In genomic region chr10:614772-615582, GRCh38 we compare ENCODE assay signal across 17 cellular contexts.
A peak's percentile ranks its signal among the peaks of the same experiment; 100 is the strongest.
DNase-seq lines count a peak whose midpoint lies in the region; ATAC-seq, FAIRE-seq and TF ChIP-seq lines count a peak whose summit lies in the region.
"Had no signal": no experiment of that assay in that cellular context is flagged by ENCODE, and none has a peak within 500 bp of the region (broad histone marks: within the 10 kb centered on the region; RNA-seq: fewer than 3 reads in every experiment).

No MANE protein-coding gene starts in this region.

- H3K9ac ChIP-seq in mesenchymal stem cell (ENCODE audit: low read length) (no peak overlapping the region), colonic mucosa (ENCODE audit: low read depth in 2 of 2, low read length in 2 of 2) (no peak overlapping the region)

- intact Hi-C loops in sigmoid colon (cut with DNase I) (loop anchor here (1.0 to 5.0 kb wide), 2 partner anchors 8 to 67 kb away; no protein-coding TSS in a partner anchor), colonic mucosa (cut with DNase I) (no loop called here)

- no peak overlapping the region for H3K27ac ChIP-seq in mesenchymal stem cell (ENCODE audit: low read length, poor library complexity, severe bottlenecking)
- H3K27ac ChIP-seq in sigmoid colon = peak overlapping the region in 3 of 4 donors; percentile 59 to 79 (median 79)
- H3K27ac ChIP-seq in colonic mucosa = no peak overlapping the region
- H3K27ac ChIP-seq: HL-60, neutrophil had no signal

- H2BK5ac ChIP-seq in mesenchymal stem cell (ENCODE audit: low read depth, low read length, poor library complexity, severe bottlenecking) = no peak overlapping the region

- H3K9me3 ChIP-seq in mesenchymal stem cell (ENCODE audit: control insufficient read depth, low read length) (no peaks in the 10 kb centered on the region), sigmoid colon (no peaks in the 10 kb centered on the region), colonic mucosa (no peaks in the 10 kb centered on the region)
- H3K9me3 ChIP-seq: MG63, neutrophil had no signal

- peaks cover 56% of the 10 kb centered on the region for H3K79me1 ChIP-seq in mesenchymal stem cell (replicated peaks; ENCODE audit: low read length, poor library complexity, severe bottlenecking)

- H3K36me3 ChIP-seq in bronchial epithelial cell (ENCODE audit: control insufficient read depth, insufficient read depth, low read length) = no peaks in the 10 kb centered on the region
- H3K36me3 ChIP-seq in mesenchymal stem cell (ENCODE audit: control insufficient read depth in 1 of 2, insufficient read depth in 2 of 2, low read depth in 1 of 2, low read length in 2 of 2) = peaks cover 0 to 15% of the 10 kb centered on the region in 2 experiments
- H3K36me3 ChIP-seq in sigmoid colon = no peaks in the 10 kb centered on the region
- H3K36me3 ChIP-seq in colonic mucosa = no peaks in the 10 kb centered on the region
- H3K36me3 ChIP-seq: MG63, neutrophil had no signal

- no peak overlapping the region for H2BK15ac ChIP-seq in mesenchymal stem cell (ENCODE audit: low read depth, poor library complexity, severe bottlenecking)

- H2AFZ ChIP-seq in mesenchymal stem cell (ENCODE audit: low read depth, low read length) = no peak overlapping the region

- peak overlapping the region; percentile 22 for H4K8ac ChIP-seq in mesenchymal stem cell (ENCODE audit: low read length)

- no peak overlapping the region for H2AK5ac ChIP-seq in mesenchymal stem cell (ENCODE audit: low read length, severe bottlenecking)

- 92% methylated on average over 25 of the region's 25 CpGs for WGBS in mesenchymal stem cell
- WGBS in sigmoid colon, 2 donors = 86% methylated on average over 25 of the region's 25 CpGs

- no peak overlapping the region for H2BK120ac ChIP-seq in mesenchymal stem cell (ENCODE audit: low read depth, low read length)

- H2BK12ac ChIP-seq in mesenchymal stem cell (ENCODE audit: low read length in 2 of 2) = peak overlapping the region in 1 of 2 experiments; percentile 63

- TF ChIP-seq CTCF in bronchial epithelial cell (IDR thresholded peaks at IDR 0.05; ENCODE audit: insufficient read depth, low read length, severe bottlenecking) (no peak), sigmoid colon (IDR thresholded peaks at IDR 0.05) (no peak), colonic mucosa (IDR thresholded peaks at IDR 0.05) (no peak)

- peak; percentile 82 for FAIRE-seq in bronchial epithelial cell (lab: Jason Lieb, UNC)
- FAIRE-seq: islet of Langerhans had no signal

- no peak overlapping the region for H4K91ac ChIP-seq in mesenchymal stem cell (ENCODE audit: low read length)

- H3K4me2 ChIP-seq in mesenchymal stem cell (ENCODE audit: low read length, poor library complexity, severe bottlenecking) = no peak overlapping the region

- DNase-seq in GM04503 (ENCODE audit: low read depth) (peak; percentile 64), bronchial epithelial cell (ENCODE audit: low read depth) (no peak), mesenchymal stem cell (no peak), sigmoid colon (no peak), colonic mucosa (no peak), NCI-H526 treated with DMSO at 0.1 percent for 48 hours (lab: John Stamatoyannopoulos, UW) (no peak), NCI-H1694 (lab: John Stamatoyannopoulos, UW) (no peak)
- DNase-seq: activated CD4-positive, alpha-beta T cell treated with anti-CD3 and anti-CD28 coated beads, Interleukin-2, amount 50 U/mL, for 4 hours; activated gamma-delta T cell; CD4-positive, CD25-positive, alpha-beta regulatory T cell; stimulated activated CD4-positive, alpha-beta T cell treated with anti-CD3 and anti-CD28 coated beads, Interleukin-4, amount 100 ng/mL, for 24 hours; stimulated activated naive CD8-positive, alpha-beta T cell treated with anti-CD3 and anti-CD28 coated beads, Interleukin-15, Interleukin-2, amounts not matched to agents 100 U/mL and 50 U/mL, for 24 hours had no signal

- TF ChIP-seq EP300 in sigmoid colon (IDR thresholded peaks at IDR 0.05) = no peak

- H3K14ac ChIP-seq in mesenchymal stem cell (ENCODE audit: low read length in 2 of 2) = peak overlapping the region in 1 of 2 experiments; percentile 47

- ATAC-seq in HG03378 (IDR thresholded peaks at IDR 0.05; ENCODE audit: unreplicated experiment) = no peak
- ATAC-seq: stimulated activated naive CD8-positive, alpha-beta T cell treated with anti-CD3 and anti-CD28 coated beads, Interleukin-15, Interleukin-2, amounts not matched to agents 100 U/mL and 50 U/mL, for 24 hours had no signal

- peak overlapping the region in 1 of 2 experiments; percentile 30 for H3K4ac ChIP-seq in mesenchymal stem cell (ENCODE audit: low read depth in 1 of 2, low read length in 2 of 2)

- H3K4me1 ChIP-seq in mesenchymal stem cell (ENCODE audit: control insufficient read depth, insufficient read depth, low read depth, low read length) (peaks cover 31% of the 10 kb centered on the region), sigmoid colon (peaks cover 0 to 99% (median 91%) of the 10 kb centered on the region in 4 donors), colonic mucosa (no peaks in the 10 kb centered on the region)

- H3K27me3 ChIP-seq in bronchial epithelial cell (ENCODE audit: control insufficient read depth, insufficient read depth, low read length) = no peaks in the 10 kb centered on the region
- no peaks in the 10 kb centered on the region for H3K27me3 ChIP-seq in mesenchymal stem cell (ENCODE audit: control insufficient read depth in 1 of 2, insufficient read depth in 1 of 2, low read length in 2 of 2)
- H3K27me3 ChIP-seq in sigmoid colon = no peaks in the 10 kb centered on the region
- H3K27me3 ChIP-seq in colonic mucosa = no peaks in the 10 kb centered on the region
- H3K27me3 ChIP-seq: MG63 had no signal

- no peak for TF ChIP-seq POLR2A in sigmoid colon (IDR thresholded peaks at IDR 0.05)

- H3K18ac ChIP-seq in mesenchymal stem cell (ENCODE audit: low read depth in 1 of 2, low read length in 2 of 2) = peak overlapping the region in 1 of 2 experiments; percentile 34

- H3K23ac ChIP-seq in mesenchymal stem cell (ENCODE audit: low read length in 2 of 2) = no peak overlapping the region

- no peak overlapping the region for H3K4me3 ChIP-seq in bronchial epithelial cell (ENCODE audit: low read depth, low read length)
- H3K4me3 ChIP-seq in mesenchymal stem cell (ENCODE audit: insufficient read depth in 1 of 2, low read depth in 1 of 2, low read length in 2 of 2) = peak overlapping the region in 1 of 2 experiments; percentile 7
- H3K4me3 ChIP-seq in sigmoid colon = no peak overlapping the region
- H3K4me3 ChIP-seq in colonic mucosa = no peak overlapping the region
- H3K4me3 ChIP-seq: MG63 had no signal

Comparison
In these comparisons a context has a peak if more than half of its experiments do, and no peak if none do; other contexts are left out.
1. H3K27ac ChIP-seq: peak in sigmoid colon (3 of 4); none in mesenchymal stem cell (single experiment) and colonic mucosa (single experiment).